ENCODE assay signal across 8 cellular contexts in genomic region chr6:127266892-127267741, GRCh38. TPM values are rescaled to one million over a fixed set of nuclear protein-coding genes. Genes with fewer than 3 reads are reported as not detected.
A peak's percentile ranks its signal among the peaks of the same experiment; 100 is the strongest.
DNase-seq lines count a peak whose midpoint lies in the region; ATAC-seq and TF ChIP-seq lines count a peak whose summit lies in the region.

No MANE protein-coding gene starts in this region.

- H3K36me3 ChIP-seq in Peyer's patch (no peaks in the 10 kb centered on the region), neural progenitor cell (no peaks in the 10 kb centered on the region), thoracic aorta (no peaks in the 10 kb centered on the region)

- peaks cover 40% of the 10 kb centered on the region for H4K20me1 ChIP-seq in neural progenitor cell (ENCODE audit: low read depth)

- H3K4me3 Mint-ChIP-seq in activated T-helper 17 cell treated with anti-CD3 and anti-CD28 coated beads, Interleukin-2, amount 50 U/mL, for 72 hours = peak overlapping the region; percentile 95
- H3K4me3 Mint-ChIP-seq in neural progenitor cell = peak overlapping the region; percentile 100

- H3F3A ChIP-seq in neural progenitor cell (ENCODE audit: low read depth) = peaks cover 22% of the 10 kb centered on the region

- H3K9me3 Mint-ChIP-seq in activated T-helper 17 cell treated with anti-CD3 and anti-CD28 coated beads, Interleukin-2, amount 50 U/mL, for 72 hours = no peaks in the 10 kb centered on the region
- H3K9me3 Mint-ChIP-seq in neural progenitor cell = peaks cover 2% of the 10 kb centered on the region

- ATAC-seq in GM19397 (IDR thresholded peaks at IDR 0.05; ENCODE audit: unreplicated experiment) (peak; percentile 81), HG03521 (IDR thresholded peaks at IDR 0.05; ENCODE audit: unreplicated experiment) (peak; percentile 73), thoracic aorta (ENCODE audit: insufficient number of reproducible peaks, low FRiP score, low read depth) (peak; percentile 58)
- ATAC-seq in activated T-helper 17 cell treated with anti-CD3 and anti-CD28 coated beads, Interleukin-2, amount 50 U/mL, for 72 hours (replicated peaks) = peak; percentile 74

- H3K4me1 ChIP-seq in Peyer's patch = peaks cover 0 to 2% (median 0%) of the 10 kb centered on the region in 4 donors
- peaks cover 30% of the 10 kb centered on the region for H3K4me1 ChIP-seq in neural progenitor cell
- H3K4me1 ChIP-seq in thoracic aorta (ENCODE audit: control insufficient read depth in 1 of 2, low read depth in 2 of 2) = peaks cover 14 to 22% of the 10 kb centered on the region in 2 donors

- H3K27me3 Mint-ChIP-seq in activated T-helper 17 cell treated with anti-CD3 and anti-CD28 coated beads, Interleukin-2, amount 50 U/mL, for 72 hours = no peaks in the 10 kb centered on the region
- peaks cover 2% of the 10 kb centered on the region for H3K27me3 Mint-ChIP-seq in neural progenitor cell (ENCODE audit: insufficient read depth, low read depth)

- H3K9me3 ChIP-seq in Peyer's patch = no peaks in the 10 kb centered on the region
- H3K9me3 ChIP-seq in neural progenitor cell (ENCODE audit: low read depth) = no peaks in the 10 kb centered on the region
- H3K9me3 ChIP-seq in thoracic aorta = no peaks in the 10 kb centered on the region

- H3K36me3 Mint-ChIP-seq in activated T-helper 17 cell treated with anti-CD3 and anti-CD28 coated beads, Interleukin-2, amount 50 U/mL, for 72 hours (ENCODE audit: low read depth) = peaks cover 11% of the 10 kb centered on the region
- peaks cover 12% of the 10 kb centered on the region for H3K36me3 Mint-ChIP-seq in neural progenitor cell

- peak overlapping the region; percentile 92 to 99 (median 97) for H3K27ac ChIP-seq in Peyer's patch
- H3K27ac ChIP-seq in neural progenitor cell = peak overlapping the region; percentile 96
- H3K27ac ChIP-seq in thoracic aorta = peak overlapping the region; percentile 98 to 99

- peak overlapping the region; percentile 87 for H3K9ac ChIP-seq in neural progenitor cell

- peak overlapping the region; percentile 96 for H3K27ac Mint-ChIP-seq in activated T-helper 17 cell treated with anti-CD3 and anti-CD28 coated beads, Interleukin-2, amount 50 U/mL, for 72 hours
- peak overlapping the region; percentile 100 for H3K27ac Mint-ChIP-seq in neural progenitor cell

- H3K27me3 ChIP-seq in Peyer's patch (no peaks in the 10 kb centered on the region), neural progenitor cell (no peaks in the 10 kb centered on the region), thoracic aorta (replicated peaks; ENCODE audit: insufficient read depth) (no peaks in the 10 kb centered on the region)

- peaks cover 16% of the 10 kb centered on the region for H3K4me1 Mint-ChIP-seq in activated T-helper 17 cell treated with anti-CD3 and anti-CD28 coated beads, Interleukin-2, amount 50 U/mL, for 72 hours
- H3K4me1 Mint-ChIP-seq in neural progenitor cell = peaks cover 30% of the 10 kb centered on the region

- peak overlapping the region; percentile 90 for H3K4me2 ChIP-seq in neural progenitor cell

- peak overlapping the region; percentile 92 for H2AFZ ChIP-seq in neural progenitor cell (replicated peaks)

- no peak for TF ChIP-seq CTCF in Peyer's patch (IDR thresholded peaks at IDR 0.05)
- no peak for TF ChIP-seq CTCF in fibroblast of pulmonary artery (IDR thresholded peaks at IDR 0.05; ENCODE audit: low read length, missing control alignments)
- no peak for TF ChIP-seq CTCF in neural progenitor cell (IDR thresholded peaks at IDR 0.05)
- no peak for TF ChIP-seq CTCF in thoracic aorta (IDR thresholded peaks at IDR 0.05)

- peaks cover 54% of the 10 kb centered on the region for H3K79me2 ChIP-seq in neural progenitor cell (ENCODE audit: low read depth)

- TF ChIP-seq POLR2A in Peyer's patch (IDR thresholded peaks at IDR 0.05) = peak; percentile 72 to 83

- peak; percentile 25 for DNase-seq in COLO829 (ENCODE audit: low spot score)
- peak in 2 of 3 donors; percentile 50 to 79 for DNase-seq in Peyer's patch
- peak; percentile 42 for DNase-seq in fibroblast of pulmonary artery (ENCODE audit: low read depth)
- DNase-seq in neural progenitor cell (ENCODE audit: low spot score) = peak; percentile 76
- DNase-seq in thoracic aorta (ENCODE audit: low spot score) = peak; percentile 36

- H3K4me3 ChIP-seq in Peyer's patch (peak overlapping the region; percentile 61 to 89 (median 88)), fibroblast of pulmonary artery (replicated peaks; ENCODE audit: low read depth, low read length) (peak overlapping the region; percentile 92), neural progenitor cell (peak overlapping the region; percentile 91), thoracic aorta (peak overlapping the region; percentile 86)

RNA-seq across cellular contexts. Expression of gene RNF146, which starts 0.5 kb away (rescaled TPM):
- total RNA-seq in Peyer's patch = 10 to 100 TPM; 21.5 to 87.5 (median 37.7) TPM
- 10 to 100 TPM; 12.8 TPM for total RNA-seq in activated T-helper 17 cell treated with anti-CD3 and anti-CD28 coated beads, Interleukin-2, amount 50 U/mL, for 72 hours
- total RNA-seq in neural progenitor cell (ENCODE audit: low replicate concordance) = 63.3 and 115 TPM in 2 replicates
- 10 to 100 TPM; 37.6 to 79.6 TPM for total RNA-seq in thoracic aorta

Comparison
In these comparisons a context has a peak if more than half of its experiments do, and no peak if none do; other contexts are left out.
1. Peak in every context shown above with its lines: DNase-seq, ATAC-seq, H3K4me3 ChIP-seq and H3K27ac ChIP-seq.
2. DNase-seq: peak in every context shown above with its lines; median percentile 76 in neural progenitor cell; 64 in Peyer's patch; 42 in fibroblast of pulmonary artery; 36 in thoracic aorta; 25 in COLO829.